Comparison of ENCODE assay signal across 8 cellular contexts in the genomic region with DNA sequence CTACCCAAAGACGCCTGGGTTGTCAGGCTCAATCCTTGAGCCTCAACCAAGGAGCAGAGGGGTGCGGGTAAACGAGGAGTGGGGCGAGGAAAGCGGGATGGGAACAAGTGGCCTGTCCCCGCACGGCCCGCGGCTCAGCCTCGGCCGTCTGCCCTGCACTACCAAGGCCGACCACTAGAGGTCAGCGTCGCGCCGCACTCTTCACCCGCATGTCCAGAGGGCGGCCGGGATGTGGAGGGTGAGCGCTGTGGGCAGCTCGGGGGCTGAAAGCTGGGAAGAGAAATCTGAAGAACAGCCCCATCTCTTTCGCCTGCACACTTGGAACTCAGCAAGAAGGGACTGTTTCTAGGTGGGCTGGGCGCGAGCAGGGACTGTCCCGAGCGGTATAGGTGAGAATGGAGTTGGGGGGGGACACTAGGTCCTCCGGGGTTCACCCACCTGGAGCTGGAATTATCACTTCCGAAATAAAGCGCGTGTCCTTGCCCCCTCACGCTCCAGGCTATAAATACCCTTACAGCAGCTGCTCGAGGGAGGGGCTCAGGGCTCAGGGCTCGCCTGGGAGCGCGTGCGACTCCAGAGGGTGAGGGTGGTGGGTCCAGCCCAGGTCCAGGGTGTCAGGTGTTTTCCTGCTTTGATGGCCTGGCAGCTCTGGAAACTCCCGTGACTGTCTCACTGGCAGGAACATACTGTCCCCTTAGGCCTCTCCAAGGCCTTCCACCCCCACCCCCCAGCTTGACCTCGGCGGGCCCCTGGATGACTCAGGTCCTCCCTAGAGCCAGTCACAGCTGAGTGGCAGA. TPM values are rescaled to one million over a fixed set of nuclear protein-coding genes. Genes with fewer than 3 reads are reported as not detected.
DNase-seq lines count a peak whose midpoint lies in the region; ATAC-seq and TF ChIP-seq lines count a peak whose summit lies in the region.

No MANE protein-coding gene starts in this region.

- peak; percentile 92 to 100 (median 99) for TF ChIP-seq CTCF in dorsolateral prefrontal cortex (IDR thresholded peaks at IDR 0.05 in 54 of 56, conservative IDR thresholded peaks at IDR 0.05 in 2 of 56; ENCODE audit: low read depth in 1 of 56, partially characterized antibody in 56 of 56)
- TF ChIP-seq CTCF in lower leg skin (IDR thresholded peaks at IDR 0.05), result peak in 1 of 3 donors; percentile 96

- peak; percentile 68 for DNase-seq in ACHN
- DNase-seq in NCI-H2196 treated with DMSO at 0.1 percent for 48 hours (lab: John Stamatoyannopoulos, UW; ENCODE audit: unreplicated experiment), result peak; percentile 43
- DNase-seq in activated CD4-positive, alpha-beta T cell treated with anti-CD3 and anti-CD28 coated beads, Interleukin-2, amount 50 U/mL, for 48 hours, result peak; percentile 82 to 86
- DNase-seq in dorsolateral prefrontal cortex, result peak in 9 of 10 donors; percentile 74 to 89 (median 84)
- peak; percentile 65 to 96 for DNase-seq in lower leg skin (ENCODE audit: low spot score in 2 of 2)
- DNase-seq in stimulated activated CD4-positive, alpha-beta T cell treated with anti-CD3 and anti-CD28 coated beads, Interleukin-4, amount 100 ng/mL, for 24 hours, result peak; percentile 77

- in situ Hi-C loops in ACHN (cut with HindIII; ENCODE audit: low pct_ligation_motif_present, low pct_unique_long_range_greater_than_20kb, low sequenced_read_pairs), result no loop called here

- peak overlapping the region in 51 of 59 donors; percentile 16 to 90 (median 77) for H3K27ac ChIP-seq in dorsolateral prefrontal cortex

- peak; percentile 81 for ATAC-seq in GM18498 (IDR thresholded peaks at IDR 0.05; ENCODE audit: unreplicated experiment)
- ATAC-seq in HG03025 (IDR thresholded peaks at IDR 0.05; ENCODE audit: low FRiP score, unreplicated experiment), result peak; percentile 70

- H3K27me3 ChIP-seq in dorsolateral prefrontal cortex, result no peaks in the 10 kb centered on the region

- intact Hi-C loops in dorsolateral prefrontal cortex (cut with DNase I), result loop anchor here (1.0 to 5.0 kb wide), 8 partner anchors 66 to 286 kb away; a partner anchor contains a TSS
- intact Hi-C loops in lower leg skin (cut with DNase I; ENCODE audit: low total_unique reads), result loop anchor here (10.0 kb wide), 1 partner anchor 59 kb away; no protein-coding TSS in a partner anchor

- H3K4me3 ChIP-seq in dorsolateral prefrontal cortex (peak overlapping the region; percentile 66 to 96 (median 83)), lower leg skin (ENCODE audit: low read depth, poor library complexity, severe bottlenecking) (peak overlapping the region; percentile 86)

- no peak for TF ChIP-seq POLR2A in lower leg skin (IDR thresholded peaks at IDR 0.05)

- 11 to 12% methylated on average over 36 to 37 of the region's 39 CpGs for WGBS in lower leg skin, 2 donors

RNA-seq across cellular contexts. Expression of a gene that starts 9.8 kb away (rescaled TPM):
- total RNA-seq in dorsolateral prefrontal cortex, result 1 to 10 TPM in 1 of 120 experiments, under 1 TPM in 8, not detected in 111; 0.15 to 1.7 (median 0.24) TPM
- 1 to 10 TPM in 1 of 4 donors, under 1 TPM in 3; 0.13 to 1.8 (median 0.42) TPM for total RNA-seq in lower leg skin

RNA-seq across cellular contexts. Expression of a gene that starts 14.6 kb away (rescaled TPM):
- total RNA-seq in dorsolateral prefrontal cortex (10 to 100 TPM; 17.0 to 82.6 (median 46.4) TPM), lower leg skin (1 to 10 TPM in 2 of 4 donors, under 1 TPM in 2; 0.34 to 3.9 (median 2.2) TPM)

RNA-seq across cellular contexts. Expression of a gene that starts 31.3 kb away (rescaled TPM):
- total RNA-seq in dorsolateral prefrontal cortex (1 to 10 TPM in 2 of 120 experiments, under 1 TPM in 23, not detected in 95; 0.20 to 3.8 (median 0.47) TPM), lower leg skin (1 to 10 TPM in 3 of 4 donors, under 1 TPM in 1; 0.21 to 2.5 (median 2.1) TPM)

RNA-seq across cellular contexts. Expression of a gene that starts 38.3 kb away (rescaled TPM):
- total RNA-seq in dorsolateral prefrontal cortex (10 to 100 TPM in 38 of 120 experiments, 1 to 10 TPM in 82; 3.7 to 19.3 (median 8.5) TPM), lower leg skin (10 to 100 TPM; 11.8 to 23.0 (median 17.1) TPM)

Comparison
In these comparisons a context has a peak if more than half of its experiments do, and no peak if none do; other contexts are left out.
1. Peak in every context shown above with its lines: DNase-seq, ATAC-seq, H3K4me3 ChIP-seq and H3K27ac ChIP-seq.